ENCODE assay signal across 17 cellular contexts in the genomic region with DNA sequence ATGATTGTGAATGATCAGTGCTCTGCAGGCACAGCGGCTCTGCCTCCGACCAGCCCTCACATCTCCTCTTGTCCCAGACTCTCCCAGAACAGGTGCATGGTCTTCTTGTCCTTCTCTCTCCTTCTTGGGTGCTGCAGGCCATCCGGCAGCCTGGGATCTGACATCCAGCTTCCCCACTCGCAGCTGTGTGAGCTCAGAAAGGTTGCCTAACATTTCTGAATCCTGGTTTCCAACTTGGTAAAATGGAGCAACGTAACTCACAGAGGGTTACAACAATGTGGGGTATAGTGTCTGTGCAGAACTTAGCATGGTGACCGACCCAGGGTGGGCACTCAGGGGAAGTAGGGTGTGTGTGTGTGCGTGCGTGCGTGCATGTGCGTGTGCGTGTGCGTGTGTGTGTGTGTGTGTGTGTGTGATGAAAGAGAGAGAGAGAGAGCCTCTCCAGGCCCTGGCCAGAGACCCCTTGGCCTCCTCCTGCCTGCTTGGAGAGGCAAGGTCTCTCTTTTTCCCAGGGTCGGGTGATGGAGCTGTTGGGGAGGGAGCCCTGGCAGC.
"Had no signal": no experiment of that assay in that cellular context is flagged by ENCODE, and none has a peak within 500 bp of the region (broad histone marks: within the 10 kb centered on the region; RNA-seq: fewer than 3 reads in every experiment).

No MANE protein-coding gene starts in this region.

- H3K36me3 ChIP-seq: ascending aorta, breast epithelium, lower lobe of right lung had no signal

- H3K27ac Mint-ChIP-seq: dendritic cell treated with granulocyte-macrophage colony-stimulating factor and Interleukin-4, amounts not matched to agents 40 ng/mL and 50 ng/mL, for 4 days; WTC11 had no signal

- H3K9me3 Mint-ChIP-seq: dendritic cell treated with granulocyte-macrophage colony-stimulating factor and Interleukin-4, amounts not matched to agents 40 ng/mL and 50 ng/mL, for 4 days; WTC11 had no signal

- H3K4me3 ChIP-seq: ascending aorta, breast epithelium, lower lobe of right lung had no signal

- H3K27ac ChIP-seq: ascending aorta, foreskin keratinocyte, lower lobe of right lung had no signal

- H3K27me3 ChIP-seq: ascending aorta, breast epithelium had no signal

- DNase-seq: activated CD4-positive, alpha-beta T cell treated with anti-CD3 and anti-CD28 coated beads for 48 hours; activated CD8-positive, alpha-beta memory T cell treated with anti-CD3 and anti-CD28 coated beads for 24 hours; activated naive CD4-positive, alpha-beta T cell treated with Interleukin-2 at 50 U/mL for 16 hours; effector memory CD4-positive, alpha-beta T cell; head of caudate nucleus; left cardiac atrium; lower lobe of right lung; midbrain; retina; stimulated activated naive CD4-positive, alpha-beta T cell treated with Interleukin-2 at 50 U/mL for 16 hours; substantia nigra; trophoblast cell had no signal

- H3K4me3 Mint-ChIP-seq: dendritic cell treated with granulocyte-macrophage colony-stimulating factor and Interleukin-4, amounts not matched to agents 40 ng/mL and 50 ng/mL, for 4 days; WTC11 had no signal

- H3K9me3 ChIP-seq: ascending aorta, breast epithelium, lower lobe of right lung had no signal

- H3K36me3 Mint-ChIP-seq: WTC11 had no signal
